In the genomic region with DNA sequence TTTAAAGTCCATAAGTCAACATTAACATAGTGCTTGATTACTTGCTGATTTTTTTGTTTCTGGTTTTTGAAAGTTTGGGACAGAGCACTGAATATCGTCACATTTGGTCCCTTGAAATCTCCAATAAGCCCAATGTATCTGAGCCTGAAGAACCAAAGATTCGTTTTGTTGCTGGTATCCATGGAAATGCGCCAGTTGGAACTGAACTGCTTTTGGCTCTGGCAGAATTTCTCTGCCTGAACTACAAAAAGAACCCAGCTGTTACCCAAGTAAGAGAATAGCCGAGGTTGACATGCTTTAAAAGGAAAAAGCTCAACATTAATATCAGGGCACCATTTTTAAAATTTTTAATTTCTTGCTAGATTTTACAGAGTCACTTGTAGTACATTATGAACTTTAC, we compare ENCODE assay signal across 15 cellular contexts. TPM values are rescaled to one million over a fixed set of nuclear protein-coding genes. Genes with fewer than 3 reads are reported as not detected.
DNase-seq lines count a peak whose midpoint lies in the region; FAIRE-seq and TF ChIP-seq lines count a peak whose summit lies in the region.
"Had no signal": no experiment of that assay in that cellular context is flagged by ENCODE, and none has a peak within 500 bp of the region (broad histone marks: within the 10 kb centered on the region; RNA-seq: fewer than 3 reads in every experiment).

No MANE protein-coding gene starts in this region.

- H3K27me3 ChIP-seq in astrocyte (ENCODE audit: insufficient read depth, low read length) = no peaks in the 10 kb centered on the region
- no peaks in the 10 kb centered on the region for H3K27me3 ChIP-seq in ovary
- no peaks in the 10 kb centered on the region for H3K27me3 ChIP-seq in colonic mucosa
- H3K27me3 ChIP-seq: esophagus muscularis mucosa, Peyer's patch had no signal

- H3K9me3 Mint-ChIP-seq in astrocyte (ENCODE audit: unreplicated experiment) (peaks cover 8% of the 10 kb centered on the region), glutamatergic neuron (ENCODE audit: unreplicated experiment) (peaks cover 3% of the 10 kb centered on the region)

- H3K4me3 Mint-ChIP-seq in astrocyte (ENCODE audit: unreplicated experiment) (no peak overlapping the region), glutamatergic neuron (ENCODE audit: unreplicated experiment) (no peak overlapping the region)
- H3K4me3 Mint-ChIP-seq: activated CD4-positive, alpha-beta memory T cell treated with anti-CD3 and anti-CD28 coated beads, Interleukin-2, amount 10 ng/mL, durations not matched to agents 7 days and 5 days; H9 had no signal

- no peak overlapping the region for H2AFZ ChIP-seq in astrocyte (ENCODE audit: low read depth, low read length)

- no peaks in the 10 kb centered on the region for H3K4me1 Mint-ChIP-seq in astrocyte (ENCODE audit: low read depth, unreplicated experiment)
- no peaks in the 10 kb centered on the region for H3K4me1 Mint-ChIP-seq in glutamatergic neuron (ENCODE audit: low read depth, unreplicated experiment)
- H3K4me1 Mint-ChIP-seq: activated CD4-positive, alpha-beta memory T cell treated with anti-CD3 and anti-CD28 coated beads, Interleukin-2, amount 10 ng/mL, durations not matched to agents 7 days and 5 days; H9 had no signal

- TF ChIP-seq POLR2A in ovary (IDR thresholded peaks at IDR 0.05) = no peak

- FAIRE-seq in astrocyte (lab: Jason Lieb, UNC) (no peak), HTR-8/SVneo (lab: Jason Lieb, UNC) (no peak)
- FAIRE-seq: GM12891, small intestine had no signal

- H4K20me1 ChIP-seq in astrocyte (ENCODE audit: insufficient read depth, low read length) = no peaks in the 10 kb centered on the region

- peak; percentile 39 for DNase-seq in AG20443 (ENCODE audit: low spot score)
- DNase-seq in astrocyte (ENCODE audit: low read depth) = peak; percentile 5
- DNase-seq in fibroblast of the conjunctiva (ENCODE audit: low read depth) = peak; percentile 13
- DNase-seq in ovary = peak; percentile 52 to 59 (median 55)
- DNase-seq in HTR-8/SVneo (ENCODE audit: insufficient read length, low spot score) = no peak
- DNase-seq in NCI-H2171 treated with DMSO at 0.1 percent for 48 hours (lab: John Stamatoyannopoulos, UW) = no peak
- DNase-seq in glutamatergic neuron = no peak
- no peak for DNase-seq in colonic mucosa
- DNase-seq: activated CD4-positive, alpha-beta memory T cell treated with anti-CD3 and anti-CD28 coated beads, Interleukin-2, amount 10 ng/mL, durations not matched to agents 7 days and 5 days; H9; mammary epithelial cell; Peyer's patch; small intestine had no signal

- no peak overlapping the region for H3K4me2 ChIP-seq in astrocyte (ENCODE audit: low read length)

- intact Hi-C loops in ovary (cut with DNase I) (no loop called here), colonic mucosa (cut with DNase I) (no loop called here)

- WGBS in ovary, 3 donors = 6 to 21% (median 20%) methylated on average over 4 of the region's 4 CpGs

- H3K36me3 Mint-ChIP-seq in astrocyte (ENCODE audit: low read depth, unreplicated experiment) (peaks cover 20% of the 10 kb centered on the region), glutamatergic neuron (ENCODE audit: unreplicated experiment) (peaks cover 5% of the 10 kb centered on the region)

- H3K4me3 ChIP-seq in astrocyte (ENCODE audit: insufficient read depth, low read depth, low read length) (no peak overlapping the region), ovary (no peak overlapping the region), colonic mucosa (no peak overlapping the region)
- H3K4me3 ChIP-seq: esophagus muscularis mucosa, Peyer's patch had no signal

- H3K36me3 ChIP-seq in astrocyte (ENCODE audit: insufficient read depth, low read length) (peaks cover 4% of the 10 kb centered on the region), ovary (no peaks in the 10 kb centered on the region), colonic mucosa (no peaks in the 10 kb centered on the region)

- H3K4me1 ChIP-seq in astrocyte (ENCODE audit: insufficient read depth, low read length) (no peaks in the 10 kb centered on the region), ovary (ENCODE audit: insufficient read depth) (no peaks in the 10 kb centered on the region), colonic mucosa (no peaks in the 10 kb centered on the region)
- H3K4me1 ChIP-seq: Peyer's patch had no signal

- H3K79me2 ChIP-seq in astrocyte (ENCODE audit: insufficient read depth, low read length) = no peaks in the 10 kb centered on the region

- H3K27ac Mint-ChIP-seq in astrocyte (ENCODE audit: unreplicated experiment) (no peak overlapping the region), glutamatergic neuron (ENCODE audit: unreplicated experiment) (no peak overlapping the region)
- H3K27ac Mint-ChIP-seq: activated CD4-positive, alpha-beta memory T cell treated with anti-CD3 and anti-CD28 coated beads, Interleukin-2, amount 10 ng/mL, durations not matched to agents 7 days and 5 days; H9 had no signal

- no peak overlapping the region for H3K27ac ChIP-seq in astrocyte (ENCODE audit: low read depth, low read length)
- no peak overlapping the region for H3K27ac ChIP-seq in ovary
- no peak overlapping the region for H3K27ac ChIP-seq in colonic mucosa
- H3K27ac ChIP-seq: Peyer's patch had no signal

- H3K27me3 Mint-ChIP-seq in astrocyte (ENCODE audit: low read depth, unreplicated experiment) (no peaks in the 10 kb centered on the region), glutamatergic neuron (ENCODE audit: unreplicated experiment) (no peaks in the 10 kb centered on the region)
- H3K27me3 Mint-ChIP-seq: activated CD4-positive, alpha-beta memory T cell treated with anti-CD3 and anti-CD28 coated beads, Interleukin-2, amount 10 ng/mL, durations not matched to agents 7 days and 5 days had no signal

- H3K9ac ChIP-seq in astrocyte (ENCODE audit: low read length) = no peak overlapping the region
- no peak overlapping the region for H3K9ac ChIP-seq in colonic mucosa (ENCODE audit: low read depth in 2 of 2, low read length in 2 of 2)

- no peak for TF ChIP-seq EP300 in ovary (IDR thresholded peaks at IDR 0.05)

- H3K9me3 ChIP-seq in astrocyte (ENCODE audit: insufficient read depth, low read depth, low read length) (peaks cover 3% of the 10 kb centered on the region), ovary (no peaks in the 10 kb centered on the region), colonic mucosa (no peaks in the 10 kb centered on the region)
- H3K9me3 ChIP-seq: Peyer's patch had no signal

- TF ChIP-seq CTCF in astrocyte (IDR thresholded peaks at IDR 0.05; ENCODE audit: insufficient read depth, low read depth, low read length) = no peak
- no peak for TF ChIP-seq CTCF in ovary (IDR thresholded peaks at IDR 0.05)
- no peak for TF ChIP-seq CTCF in glutamatergic neuron (IDR thresholded peaks at IDR 0.05; ENCODE audit: partially characterized antibody, unreplicated experiment)
- TF ChIP-seq CTCF in colonic mucosa (IDR thresholded peaks at IDR 0.05) = no peak

RNA-seq across cellular contexts. Expression of gene GOSR1, which starts 27.7 kb away (rescaled TPM):
- total RNA-seq in astrocyte = 48.0 and 49.3 TPM in 2 replicates
- 10 to 100 TPM; 26.1 to 61.1 (median 53.9) TPM for total RNA-seq in ovary
- polyA plus RNA-seq in ovary = 10 to 100 TPM; 19.1 to 66.9 TPM
- 46.1 TPM for total RNA-seq in glutamatergic neuron (ENCODE audit: unreplicated experiment)
- total RNA-seq in colonic mucosa = 10 to 100 TPM; 48.7 to 53.9 TPM

Comparison
In these comparisons a context has a peak if more than half of its experiments do, and no peak if none do; other contexts are left out.
1. DNase-seq: peak in AG20443 (single experiment), astrocyte (single experiment), fibroblast of the conjunctiva (single experiment) and ovary (5 of 5); none in HTR-8/SVneo (single experiment), NCI-H2171 treated with DMSO at 0.1 percent for 48 hours (single experiment), glutamatergic neuron (single experiment) and colonic mucosa (single experiment).